ENCODE assay signal across 7 cellular contexts in genomic region chr10:79149662-79150443, GRCh38.
A peak's percentile ranks its signal among the peaks of the same experiment; 100 is the strongest.
DNase-seq lines count a peak whose midpoint lies in the region; ATAC-seq and TF ChIP-seq lines count a peak whose summit lies in the region.

No MANE protein-coding gene starts in this region.

- peaks cover 35% of the 10 kb centered on the region for H3F3A ChIP-seq in SK-N-SH (replicated peaks; ENCODE audit: insufficient read depth)

- H3K27ac ChIP-seq in SK-N-SH (ENCODE audit: low read depth in 2 of 2, low read length in 1 of 2) (peak overlapping the region; percentile 82 to 97), body of pancreas (peak overlapping the region; percentile 8 to 88 (median 80))

- no peak overlapping the region for H3K4me3 ChIP-seq in SK-N-SH (ENCODE audit: low read depth in 2 of 2, low read length in 1 of 2)
- H3K4me3 ChIP-seq in body of pancreas: no peak overlapping the region

- CTCF ChIA-PET in SK-N-SH (lab: Yijun Ruan, JAX): interaction anchor here (0.9 to 2.7 kb wide), 6 partner anchors 18 to 883 kb away, joined by 3 to 17 read pairs (median 3); no protein-coding TSS in a partner anchor

- TF ChIP-seq EP300 in SK-N-SH (IDR thresholded peaks at IDR 0.05; ENCODE audit: borderline replicate concordance in 1 of 2, low read depth in 1 of 2, low read length in 1 of 2): peak in 1 of 2 experiments; percentile 34; a peak in 1 of 4 replicates

- H3K27me3 ChIP-seq in SK-N-SH (ENCODE audit: insufficient read depth): no peaks in the 10 kb centered on the region
- H3K27me3 ChIP-seq in body of pancreas: no peaks in the 10 kb centered on the region

- H3K9ac ChIP-seq in SK-N-SH: peak overlapping the region; percentile 70; the same call in 1 of the 2 replicates

- POLR2A ChIA-PET in SK-N-SH (lab: Yijun Ruan, JAX): interaction anchor here (0.8 to 1.2 kb wide), 2 partner anchors 8 to 176 kb away, joined by 3 read pairs; no protein-coding TSS in a partner anchor

- H3K4me1 ChIP-seq in SK-N-SH (ENCODE audit: control insufficient read depth in 1 of 2, insufficient read depth in 2 of 2, low read depth in 1 of 2, low read length in 1 of 2) (peaks cover 51 to 95% of the 10 kb centered on the region in 2 experiments; a peak in 3 of 4 replicates), body of pancreas (peaks cover 87% of the 10 kb centered on the region)

- DNase-seq in SK-N-SH: peak; percentile 63
- peak; percentile 40 to 77 (median 64) for DNase-seq in body of pancreas
- peak; percentile 71 for DNase-seq in left kidney (ENCODE audit: low read depth, low spot score)
- peak; percentile 20 to 46 for DNase-seq in stimulated activated CD8-positive, alpha-beta memory T cell treated with anti-CD3 and anti-CD28 coated beads, Interleukin-2, amount 100 ng/mL, for 48 hours (ENCODE audit: low read depth in 2 of 2)
- DNase-seq in superior temporal gyrus (ENCODE audit: extremely low spot score): no peak

- no peak for TF ChIP-seq POLR2A in body of pancreas (IDR thresholded peaks at IDR 0.05)

- H2AFZ ChIP-seq in SK-N-SH (ENCODE audit: low read depth): no peak overlapping the region

- peak overlapping the region; percentile 74; the same call in 1 of the 2 replicates for H3K4me2 ChIP-seq in SK-N-SH

- H3K79me2 ChIP-seq in SK-N-SH (ENCODE audit: insufficient read depth): peaks cover 70% of the 10 kb centered on the region

- peak; percentile 80 for ATAC-seq in GM19035 (IDR thresholded peaks at IDR 0.05; ENCODE audit: unreplicated experiment)
- peak; percentile 79 for ATAC-seq in HG03097 (IDR thresholded peaks at IDR 0.05; ENCODE audit: low FRiP score, unreplicated experiment)
- peak; percentile 34 for ATAC-seq in body of pancreas

- no peaks in the 10 kb centered on the region for H4K20me1 ChIP-seq in SK-N-SH (ENCODE audit: insufficient read depth)

- no peaks in the 10 kb centered on the region for H3K9me3 ChIP-seq in SK-N-SH
- no peaks in the 10 kb centered on the region for H3K9me3 ChIP-seq in body of pancreas

- peaks cover 0 to 4% of the 10 kb centered on the region in 2 experiments for H3K36me3 ChIP-seq in SK-N-SH (replicated peaks in 1 of 2; ENCODE audit: control insufficient read depth in 1 of 2, insufficient read depth in 2 of 2, low read length in 1 of 2)
- H3K36me3 ChIP-seq in body of pancreas (replicated peaks in 1 of 2; ENCODE audit: insufficient read depth in 1 of 2, low read depth in 2 of 2): no peaks in the 10 kb centered on the region

- TF ChIP-seq CTCF in SK-N-SH (IDR thresholded peaks at IDR 0.05) (no peak), body of pancreas (IDR thresholded peaks at IDR 0.05) (no peak)

- TF ChIP-seq RAD21 in SK-N-SH (IDR thresholded peaks at IDR 0.05; ENCODE audit: low read length): no peak

- intact Hi-C loops in body of pancreas (cut with DNase I): no loop called here

- H3K9me2 ChIP-seq in SK-N-SH: no peaks in the 10 kb centered on the region

- WGBS in SK-N-SH (ENCODE audit: low lambda C conversion rate): 42% methylated on average over 21 of the region's 27 CpGs
- 49 to 60% methylated on average over 1 to 27 of the region's 27 CpGs for WGBS in body of pancreas, 2 donors

TF ChIP-seq in SK-N-SH, 30 proteins besides CTCF, POLR2A, EP300 and RAD21:
- TF ChIP-seq NFIC (IDR thresholded peaks at IDR 0.05; ENCODE audit: borderline replicate concordance) (peak; percentile 89), TCF12 (IDR thresholded peaks at IDR 0.05) (peak; percentile 55; the same call in 1 of the 2 replicates), USF1 (IDR thresholded peaks at IDR 0.05; ENCODE audit: borderline replicate concordance, low read depth) (no peak)
